Comparison of ENCODE assay signal across 8 cellular contexts in genomic region chr1:35269190-35269988, GRCh38. TPM values are rescaled to one million over a fixed set of nuclear protein-coding genes. Genes with fewer than 3 reads are reported as not detected.
DNase-seq lines count a peak whose midpoint lies in the region; ATAC-seq and TF ChIP-seq lines count a peak whose summit lies in the region.

No MANE protein-coding gene starts in this region.

- no peak for ATAC-seq in sciatic nerve
- ATAC-seq in HG03520 (IDR thresholded peaks at IDR 0.05; ENCODE audit: unreplicated experiment): no peak

- POLR2A ChIA-PET in activated CD4-positive, alpha-beta T cell treated with anti-CD3 and anti-CD28 coated beads, Interleukin-2, amount 10 ng/mL, durations not matched to agents 7 days and 5 days (lab: Charles Lee): interaction anchor here (0.9 kb wide), 1 partner anchor 13 kb away, joined by 4 read pairs; no protein-coding TSS in a partner anchor

- peaks cover 2% of the 10 kb centered on the region for H3K27me3 Mint-ChIP-seq in activated CD4-positive, alpha-beta T cell treated with anti-CD3 and anti-CD28 coated beads, Interleukin-2, amount 10 ng/mL, durations not matched to agents 7 days and 5 days
- H3K27me3 Mint-ChIP-seq in endothelial cell (ENCODE audit: unreplicated experiment): no peaks in the 10 kb centered on the region

- H3K27me3 ChIP-seq in OCI-LY3 (ENCODE audit: low read depth, low read length) (no peaks in the 10 kb centered on the region), neutrophil (no peaks in the 10 kb centered on the region)

- H3K36me3 ChIP-seq in OCI-LY3 (replicated peaks; ENCODE audit: low read depth, low read length): peaks cover 12% of the 10 kb centered on the region
- H3K36me3 ChIP-seq in neutrophil: no peaks in the 10 kb centered on the region

- H3K27ac ChIP-seq in OCI-LY3 (ENCODE audit: low read length) (peak overlapping the region; percentile 74), neutrophil (peak overlapping the region; percentile 77)

- peaks cover 7% of the 10 kb centered on the region; the same call in 1 of the 2 replicates for H4K20me1 ChIP-seq in OCI-LY3 (ENCODE audit: insufficient read depth, low read length)

- H3K4me1 ChIP-seq in OCI-LY3 (ENCODE audit: low read length) (peaks cover 10% of the 10 kb centered on the region), neutrophil (ENCODE audit: control insufficient read depth in 1 of 2, insufficient read depth in 1 of 2, low read depth in 1 of 2, low read length in 1 of 2) (peaks cover 14 to 17% of the 10 kb centered on the region in 2 experiments)

- H3K9me3 ChIP-seq in OCI-LY3 (ENCODE audit: insufficient read depth, low read length) (no peaks in the 10 kb centered on the region), neutrophil (no peaks in the 10 kb centered on the region)

- H3K36me3 Mint-ChIP-seq in activated CD4-positive, alpha-beta T cell treated with anti-CD3 and anti-CD28 coated beads, Interleukin-2, amount 10 ng/mL, durations not matched to agents 7 days and 5 days (ENCODE audit: low read depth): peaks cover 5% of the 10 kb centered on the region
- peaks cover 3% of the 10 kb centered on the region for H3K36me3 Mint-ChIP-seq in endothelial cell (ENCODE audit: low read depth, unreplicated experiment)

- H3K4me2 ChIP-seq in OCI-LY3 (ENCODE audit: low read length): peak overlapping the region; percentile 84

- CTCF ChIA-PET in activated CD4-positive, alpha-beta T cell treated with anti-CD3 and anti-CD28 coated beads, Interleukin-2, amount 10 ng/mL, durations not matched to agents 7 days and 5 days (lab: Charles Lee): interaction anchor here (0.6 to 3.3 kb wide), 2 partner anchors 12 to 22 kb away, joined by 4 to 12 read pairs; no protein-coding TSS in a partner anchor

- peak overlapping the region; percentile 80 for H3K4me3 Mint-ChIP-seq in activated CD4-positive, alpha-beta T cell treated with anti-CD3 and anti-CD28 coated beads, Interleukin-2, amount 10 ng/mL, durations not matched to agents 7 days and 5 days
- H3K4me3 Mint-ChIP-seq in endothelial cell (ENCODE audit: unreplicated experiment): peak overlapping the region; percentile 95

- H2AFZ ChIP-seq in OCI-LY3 (ENCODE audit: low read depth, low read length): 0 out of 2 replicates have a peak overlapping the region, but pooled peaks have one; percentile 57

- peak overlapping the region; percentile 96 for H3K9ac ChIP-seq in OCI-LY3 (ENCODE audit: low read length)

- TF ChIP-seq CTCF in OCI-LY3 (IDR thresholded peaks at IDR 0.05; ENCODE audit: low read depth, low read length): no peak
- TF ChIP-seq CTCF in endothelial cell (IDR thresholded peaks at IDR 0.05; ENCODE audit: unreplicated experiment): no peak
- no peak for TF ChIP-seq CTCF in neutrophil (IDR thresholded peaks at IDR 0.05)

- H3K79me2 ChIP-seq in OCI-LY3 (ENCODE audit: low read length): peaks cover 56% of the 10 kb centered on the region

- H3K27ac Mint-ChIP-seq in activated CD4-positive, alpha-beta T cell treated with anti-CD3 and anti-CD28 coated beads, Interleukin-2, amount 10 ng/mL, durations not matched to agents 7 days and 5 days: peak overlapping the region; percentile 87
- peak overlapping the region; percentile 81 for H3K27ac Mint-ChIP-seq in endothelial cell (ENCODE audit: unreplicated experiment)

- no peak for DNase-seq in activated CD4-positive, alpha-beta T cell treated with anti-CD3 and anti-CD28 coated beads, Interleukin-2, amount 10 ng/mL, durations not matched to agents 7 days and 5 days
- no peak for DNase-seq in activated CD4-positive, alpha-beta T cell treated with anti-CD3 and anti-CD28 coated beads, Interleukin-2, amount 50 U/mL, for 48 hours
- DNase-seq in endothelial cell (ENCODE audit: low spot score) (no peak), sciatic nerve (ENCODE audit: low spot score) (no peak), NCI-H524 (lab: John Stamatoyannopoulos, UW) (no peak)

- intact Hi-C loops in sciatic nerve (cut with DNase I): no loop called here

- H3K4me3 ChIP-seq in OCI-LY3 (ENCODE audit: low read length): peak overlapping the region; percentile 93
- peak overlapping the region; percentile 70 to 77 for H3K4me3 ChIP-seq in neutrophil (ENCODE audit: low read depth in 1 of 2, low read length in 1 of 2)

- peaks cover 38% of the 10 kb centered on the region for H3K4me1 Mint-ChIP-seq in activated CD4-positive, alpha-beta T cell treated with anti-CD3 and anti-CD28 coated beads, Interleukin-2, amount 10 ng/mL, durations not matched to agents 7 days and 5 days
- H3K4me1 Mint-ChIP-seq in endothelial cell (ENCODE audit: unreplicated experiment): peaks cover 21% of the 10 kb centered on the region

- peaks cover 6% of the 10 kb centered on the region for H3K9me3 Mint-ChIP-seq in activated CD4-positive, alpha-beta T cell treated with anti-CD3 and anti-CD28 coated beads, Interleukin-2, amount 10 ng/mL, durations not matched to agents 7 days and 5 days
- no peaks in the 10 kb centered on the region for H3K9me3 Mint-ChIP-seq in endothelial cell (ENCODE audit: unreplicated experiment)

RNA-seq across cellular contexts. Expression of gene ZMYM4, which starts 0.9 kb away (rescaled TPM):
- 10 to 100 TPM; 25.1 to 29.1 TPM for total RNA-seq in activated CD4-positive, alpha-beta T cell treated with anti-CD3 and anti-CD28 coated beads, Interleukin-2, amount 10 ng/mL, durations not matched to agents 7 days and 5 days
- total RNA-seq in endothelial cell (ENCODE audit: unreplicated experiment) (102 TPM), sciatic nerve (58.4 TPM)
